8 cellular contexts compared by ENCODE assay signal in genomic region chr13:45047394-45048328, GRCh38. TPM values are rescaled to one million over a fixed set of nuclear protein-coding genes. Genes with fewer than 3 reads are reported as not detected.
DNase-seq lines count a peak whose midpoint lies in the region; ATAC-seq and TF ChIP-seq lines count a peak whose summit lies in the region.

No MANE protein-coding gene starts in this region.

- CTCF ChIA-PET in AG04450 (lab: Charles Lee), result interaction anchor here (0.6 to 4.4 kb wide), 44 partner anchors 8 to 400 kb away, joined by 3 to 125 read pairs (median 5); partner anchors contain the start of gene TPT1
- CTCF ChIA-PET in PC-9 (lab: Charles Lee), result interaction anchor here (0.6 to 2.9 kb wide), 3 partner anchors 233 to 258 kb away, joined by 5 to 29 read pairs (median 6); no protein-coding TSS in a partner anchor

- H3K9me3 ChIP-seq in AG04450 (ENCODE audit: control insufficient read depth, insufficient read depth, low read length) (no peaks in the 10 kb centered on the region), PC-9 (ENCODE audit: insufficient read depth, low read depth) (no peaks in the 10 kb centered on the region)

- no peaks in the 10 kb centered on the region for H3K9me3 Mint-ChIP-seq in IgD-negative memory B cell

- intact Hi-C loops in PC-9 (cut with micrococcal nuclease; ENCODE audit: unreplicated experiment), result loop anchor here (1.0 to 5.0 kb wide), 5 partner anchors 73 to 347 kb away; partner anchors contain the start of gene GTF2F2

- H3K27ac ChIP-seq in AG04450 (ENCODE audit: low read depth, low read length), result no peak overlapping the region
- H3K27ac ChIP-seq in PC-9, result no peak overlapping the region

- peaks cover 11 to 13% (median 12%) of the 10 kb centered on the region in 3 donors for H3K4me1 Mint-ChIP-seq in IgD-negative memory B cell

- peak overlapping the region; percentile 57 for H3K4me3 ChIP-seq in AG04450 (ENCODE audit: low read depth, low read length)
- H3K4me3 ChIP-seq in PC-9, result peak overlapping the region; percentile 22; the same call in 1 of the 2 replicates

- POLR2A ChIA-PET in AG04450 (lab: Yijun Ruan, JAX), result interaction anchor here (0.5 to 1.4 kb wide), 5 partner anchors 26 to 293 kb away, joined by 3 to 5 read pairs (median 3); partner anchors contain the start of gene TPT1
- POLR2A ChIA-PET in PC-9 (lab: Charles Lee; ENCODE audit: unreplicated experiment), result no interaction called here

- peaks cover 7% of the 10 kb centered on the region for H3K27me3 Mint-ChIP-seq in IgD-negative memory B cell

- DNase-seq in AG04450 (ENCODE audit: low read depth, low spot score) (peak; percentile 74), PC-9 (peak; percentile 69 to 77), fibroblast of gingiva (ENCODE audit: low read depth) (peak; percentile 74), myocyte (ENCODE audit: low read depth) (peak; percentile 87)
- DNase-seq in activated T-cell treated with anti-CD3 and anti-CD28 coated beads, Interleukin-2, amount 50 U/mL, for 48 hours, result peak; percentile 83 to 87
- peak; percentile 47 to 55 for DNase-seq in stimulated activated CD8-positive, alpha-beta memory T cell treated with anti-CD3 and anti-CD28 coated beads, Interleukin-7, amount 100 ng/mL, for 1 hour (ENCODE audit: low read depth in 2 of 2)

- H3K36me3 ChIP-seq in PC-9 (ENCODE audit: low read depth), result no peaks in the 10 kb centered on the region

- H3K36me3 Mint-ChIP-seq in IgD-negative memory B cell, result no peaks in the 10 kb centered on the region

- H3K4me1 ChIP-seq in PC-9 (replicated peaks; ENCODE audit: insufficient read depth), result no peaks in the 10 kb centered on the region

- peak; percentile 75 for ATAC-seq in GM19035 (IDR thresholded peaks at IDR 0.05; ENCODE audit: unreplicated experiment)

- H2AFZ ChIP-seq in PC-9, result peak overlapping the region; percentile 62

- H3K27me3 ChIP-seq in AG04450 (ENCODE audit: control insufficient read depth, insufficient read depth, low read length) (no peaks in the 10 kb centered on the region), PC-9 (ENCODE audit: insufficient read depth, low read depth) (no peaks in the 10 kb centered on the region)

- peak overlapping the region; percentile 66 for H3K4me2 ChIP-seq in PC-9

- no TSS peak for BruUV-seq in PC-9 (replicated peaks; lab: Mats Ljungman, UMichigan)

- H3F3A ChIP-seq in PC-9 (ENCODE audit: insufficient read depth, low read depth), result no peaks in the 10 kb centered on the region

- no peak overlapping the region for H3K27ac Mint-ChIP-seq in IgD-negative memory B cell

- TF ChIP-seq CTCF in AG04450 (IDR thresholded peaks at IDR 0.05; ENCODE audit: low read depth, low read length), result peak; percentile 93
- TF ChIP-seq CTCF in PC-9 (conservative IDR thresholded peaks at IDR 0.05), result peak; percentile 93

- H4K20me1 ChIP-seq in PC-9 (ENCODE audit: insufficient read depth), result no peaks in the 10 kb centered on the region

- H3K4me3 Mint-ChIP-seq in IgD-negative memory B cell, result peak overlapping the region; percentile 22 to 95 (median 78)

- no peaks in the 10 kb centered on the region for H3K79me2 ChIP-seq in PC-9 (ENCODE audit: low read depth)

- H3K9me2 ChIP-seq in PC-9 (ENCODE audit: insufficient read depth), result no peaks in the 10 kb centered on the region

RNA-seq across cellular contexts. Expression of gene GPALPP1, which starts 58.3 kb away (rescaled TPM):
- polyA plus RNA-seq in AG04450 (2011; rRNA removed) (24.9 and 30.0 TPM in 2 replicates), IgD-negative memory B cell (21.7 TPM)
- polyA minus RNA-seq in AG04450 (2011; rRNA and poly(A)+ RNA removed), result 14.7 and 19.9 TPM in 2 replicates
- total RNA-seq in PC-9 (2021) (36.4 and 42.2 TPM in 2 replicates), myocyte (27.5 and 30.7 TPM in 2 replicates)
- polyA plus RNA-seq in myocyte (2012), result 13.8 TPM

RNA-seq across cellular contexts. Expression of gene NUFIP1, which starts 58.4 kb away (rescaled TPM):
- polyA plus RNA-seq in AG04450 (2011; rRNA removed) (3.7 and 4.0 TPM in 2 replicates), IgD-negative memory B cell (6.3 TPM)
- 1.6 and 2.3 TPM in 2 replicates for polyA minus RNA-seq in AG04450 (2011; rRNA and poly(A)+ RNA removed)
- total RNA-seq in PC-9 (2021) (6.7 and 7.3 TPM in 2 replicates), myocyte (4.5 and 5.6 TPM in 2 replicates)
- 3.4 TPM for polyA plus RNA-seq in myocyte (2012)
